ENCODE assay signal across 25 cellular contexts in the genomic region with DNA sequence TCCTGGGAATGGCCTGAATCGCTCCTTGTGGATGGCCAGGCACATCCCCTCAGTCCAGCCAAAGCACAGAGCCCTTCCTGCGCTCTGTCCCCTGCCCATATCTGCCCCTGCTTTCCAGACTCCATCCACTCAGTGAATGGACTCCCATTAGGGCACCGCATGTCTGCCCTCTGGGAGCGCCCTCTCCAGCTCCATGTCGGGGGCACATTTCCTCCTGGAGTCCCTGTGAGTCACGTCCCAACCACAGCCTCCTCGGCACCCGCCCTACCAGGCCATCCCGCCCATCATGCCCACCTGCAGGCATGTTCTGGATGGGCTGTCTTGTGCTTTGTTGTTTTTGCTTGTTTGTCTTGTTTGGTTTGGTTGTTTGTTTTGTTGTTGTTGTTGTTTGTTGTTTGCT.
"Had no signal": no experiment of that assay in that cellular context is flagged by ENCODE, and none has a peak within 500 bp of the region (broad histone marks: within the 10 kb centered on the region; RNA-seq: fewer than 3 reads in every experiment).

No MANE protein-coding gene starts in this region.

- H3K4me3 ChIP-seq: esophagus muscularis mucosa, gastrocnemius medialis, heart right ventricle, left ventricle myocardium inferior, lung, pancreas, smooth muscle cell, tibial artery had no signal

- H3K9me3 ChIP-seq: esophagus muscularis mucosa, gastrocnemius medialis, heart right ventricle, left ventricle myocardium inferior, pancreas, tibial artery had no signal

- H3K9me3 Mint-ChIP-seq: dendritic cell treated with granulocyte-macrophage colony-stimulating factor and Interleukin-4, amounts not matched to agents 40 ng/mL and 50 ng/mL, for 4 days had no signal

- FAIRE-seq: colon, keratinocyte, pancreas had no signal

- DNase-seq: effector memory CD8-positive, alpha-beta T cell; gastrocnemius medialis; heart right ventricle; hypothalamus; left cardiac atrium; left ventricle myocardium inferior; mesendoderm; naive B cell; nucleus accumbens; pancreas; right cardiac atrium; stimulated activated CD4-positive, alpha-beta T cell treated with anti-CD3 and anti-CD28 coated beads, Interleukin-15, amount 100 ng/mL, for 24 hours; stimulated activated CD4-positive, alpha-beta T cell treated with anti-CD3 and anti-CD28 coated beads, Interleukin-1b, Interleukin-23, amount 100 ng/mL, for 48 hours; stimulated activated CD4-positive, alpha-beta T cell treated with anti-CD3 and anti-CD28 coated beads, Interleukin-4, amount 100 ng/mL, for 24 hours; tibial artery had no signal

- H3K27me3 ChIP-seq: gastrocnemius medialis, heart right ventricle, pancreas had no signal

- H3K4me1 ChIP-seq: gastrocnemius medialis, pancreas, tibial artery had no signal

- H3K36me3 ChIP-seq: esophagus muscularis mucosa, gastrocnemius medialis, heart right ventricle, left ventricle myocardium inferior, pancreas, tibial artery had no signal

- H3K36me3 Mint-ChIP-seq: naive B cell; stimulated activated memory B cell treated with anti-CD40 and anti-IgM and Interleukin-4, amounts not matched to agents 10 μg/mL and 1 μg/mL and 100 μg/mL, for 72 hours had no signal

- H3K27me3 Mint-ChIP-seq: dendritic cell treated with granulocyte-macrophage colony-stimulating factor and Interleukin-4, amounts not matched to agents 40 ng/mL and 50 ng/mL, for 4 days had no signal

- H3K27ac Mint-ChIP-seq: dendritic cell treated with granulocyte-macrophage colony-stimulating factor and Interleukin-4, amounts not matched to agents 40 ng/mL and 50 ng/mL, for 4 days; effector memory CD8-positive, alpha-beta T cell; naive B cell; progenitor cell of endocrine pancreas; stimulated activated memory B cell treated with anti-CD40 and anti-IgM and Interleukin-4, amounts not matched to agents 10 μg/mL and 1 μg/mL and 100 μg/mL, for 72 hours; stimulated activated naive CD8-positive, alpha-beta T cell treated with anti-CD3 and anti-CD28 coated beads, Interleukin-15, Interleukin-2, amounts not matched to agents 100 ng/mL and 50 ng/mL, for 24 hours had no signal

- H3K4me3 Mint-ChIP-seq: dendritic cell treated with granulocyte-macrophage colony-stimulating factor and Interleukin-4, amounts not matched to agents 40 ng/mL and 50 ng/mL, for 4 days; effector memory CD8-positive, alpha-beta T cell; stimulated activated memory B cell treated with anti-CD40 and anti-IgM and Interleukin-4, amounts not matched to agents 10 μg/mL and 1 μg/mL and 100 μg/mL, for 72 hours; stimulated activated naive CD8-positive, alpha-beta T cell treated with anti-CD3 and anti-CD28 coated beads, Interleukin-15, Interleukin-2, amounts not matched to agents 100 ng/mL and 50 ng/mL, for 24 hours had no signal

- H3K27ac ChIP-seq: epithelial cell of prostate, esophagus muscularis mucosa, gastrocnemius medialis, heart right ventricle, pancreas, tibial artery had no signal
